Comparison of ENCODE assay signal across 14 cellular contexts in genomic region chr2:86739889-86740288, GRCh38. TPM values are rescaled to one million over a fixed set of nuclear protein-coding genes. Genes with fewer than 3 reads are reported as not detected.
DNase-seq lines count a peak whose midpoint lies in the region; ATAC-seq, FAIRE-seq and TF ChIP-seq lines count a peak whose summit lies in the region.
"Not testable (repeated sequence)": the region's sequence is repeated elsewhere in the genome, so short reads cannot be mapped to it uniquely, and the experiment has no call there.
"Had no signal": no experiment of that assay in that cellular context is flagged by ENCODE, and none has a peak within 500 bp of the region (broad histone marks: within the 10 kb centered on the region; RNA-seq: fewer than 3 reads in every experiment).

No MANE protein-coding gene starts in this region.

- not testable (repeated sequence) for H3K27me3 Mint-ChIP-seq in GM23338 (ENCODE audit: insufficient read depth, low read depth, poor library complexity); WTC11 (ENCODE audit: low read depth)

- intact Hi-C loops in K562 (cut with micrococcal nuclease); Right ventricle myocardium superior (cut with DNase I); left ventricle myocardium superior (cut with micrococcal nuclease); right lobe of liver (cut with DNase I): not testable (repeated sequence)

- not testable (repeated sequence) for TF ChIP-seq RAD21 in K562 (CRISPR knock-in tag; conservative IDR thresholded peaks at IDR 0.05 in 1 of 2, IDR thresholded peaks at IDR 0.05 in 1 of 2)

- H3K79me2 ChIP-seq in GM23338 (replicated peaks; ENCODE audit: insufficient read depth): peaks cover 20% of the 10 kb centered on the region
- not testable (repeated sequence) for H3K79me2 ChIP-seq in K562 (ENCODE audit: control insufficient read depth, insufficient read depth, low read length)

- H3F3A ChIP-seq in GM23338 (replicated peaks; ENCODE audit: low read depth): not testable (repeated sequence)

- TF ChIP-seq POLR2A in K562 (conservative IDR thresholded peaks at IDR 0.05); right lobe of liver (IDR thresholded peaks at IDR 0.05): not testable (repeated sequence)

- not testable (repeated sequence) for H3K9me3 Mint-ChIP-seq in GM23338, WTC11

- not testable (repeated sequence) for H3K9ac ChIP-seq in K562 (ENCODE audit: insufficient read depth in 1 of 2, low read depth in 2 of 2, low read length in 2 of 2)

- H3K9me2 ChIP-seq in GM23338 (ENCODE audit: insufficient read depth): not testable (repeated sequence)

- not testable (repeated sequence) for H4K20me1 ChIP-seq in GM23338 (replicated peaks; ENCODE audit: insufficient read depth); K562 (replicated peaks; ENCODE audit: control insufficient read depth, insufficient read depth, low read length)

- DNase-seq in GM23338 (ENCODE audit: low spot score); HTR-8/SVneo (ENCODE audit: insufficient read length, low spot score); WTC11 (ENCODE audit: low spot score); K562 (ENCODE audit: extremely low read depth in 1 of 4, low spot score in 3 of 4); Right ventricle myocardium superior; left ventricle myocardium superior; left lobe of liver (ENCODE audit: low spot score); right lobe of liver: not testable (repeated sequence)

- H3K9me3 ChIP-seq in K562 (replicated peaks; ENCODE audit: control insufficient read depth, insufficient read depth, low read depth, low read length); right lobe of liver: not testable (repeated sequence)

- not testable (repeated sequence) for H3K4me1 Mint-ChIP-seq in GM23338, WTC11

- in situ Hi-C loops in K562 (cut with MboI): not testable (repeated sequence)

- CTCF ChIA-PET in WTC11 (lab: Charles Lee); K562 (lab: Yijun Ruan, JAX; ENCODE audit: low intra/inter-chr PET ratio): not testable (repeated sequence)

- H3K27me3 ChIP-seq in GM23338 (ENCODE audit: insufficient read depth); K562 (ENCODE audit: control insufficient read depth in 2 of 2, insufficient read depth in 2 of 2, low read length in 2 of 2); right lobe of liver: not testable (repeated sequence)

- not testable (repeated sequence) for TF ChIP-seq EP300 in K562 (IDR thresholded peaks at IDR 0.05; ENCODE audit: low read length)

- H3K4me3 ChIP-seq in GM23338, K562, right lobe of liver: not testable (repeated sequence)

- no CpG with 5 or more reads among the region's 11 CpGs for WGBS in K562 (ENCODE audit: insufficient coverage, low coverage, missing lambda C conversion rate)
- WGBS in right lobe of liver (ENCODE audit: insufficient coverage, low coverage, low lambda C conversion rate, missing lambda C conversion rate): no CpG with 5 or more reads among the region's 11 CpGs

- not testable (repeated sequence) for H3K27ac Mint-ChIP-seq in GM23338, WTC11

- H3K4me2 ChIP-seq in GM23338; K562 (ENCODE audit: insufficient read depth, low read length): not testable (repeated sequence)

- not testable (repeated sequence) for H3K4me1 ChIP-seq in GM23338 (ENCODE audit: insufficient read depth); K562 (replicated peaks in 1 of 2; ENCODE audit: control insufficient read depth in 2 of 2, insufficient read depth in 2 of 2, low read length in 2 of 2); right lobe of liver

- not testable (repeated sequence) for H3K9me1 ChIP-seq in K562 (ENCODE audit: control insufficient read depth, insufficient read depth, low read length)

- TF ChIP-seq CTCF in GM23338 (conservative IDR thresholded peaks at IDR 0.05; ENCODE audit: low read depth in 2 of 2); WTC11 (IDR thresholded peaks at IDR 0.05); K562 (IDR thresholded peaks at IDR 0.05 in 2 of 3, conservative IDR thresholded peaks at IDR 0.05 in 1 of 3; ENCODE audit: insufficient read depth in 2 of 3, low read depth in 1 of 3, low read length in 3 of 3); right lobe of liver (IDR thresholded peaks at IDR 0.05): not testable (repeated sequence)

- not testable (repeated sequence) for H3K36me3 ChIP-seq in GM23338 (ENCODE audit: insufficient read depth); right lobe of liver
- peaks cover 12% of the 10 kb centered on the region; the same call in 2 of the 3 replicates for H3K36me3 ChIP-seq in K562 (ENCODE audit: control insufficient read depth, insufficient read depth, low read length)

- FAIRE-seq in HTR-8/SVneo (lab: Jason Lieb, UNC) (peak; percentile 64), K562 (lab: Jason Lieb, UNC) (peak; percentile 54)

- not testable (repeated sequence) for H3K4me3 Mint-ChIP-seq in GM23338, WTC11

- not testable (repeated sequence) for H3K27ac ChIP-seq in GM23338 (ENCODE audit: low read depth); K562 (ENCODE audit: extremely low read depth, low read depth, low read length); right lobe of liver

- H3K36me3 Mint-ChIP-seq in GM23338 (ENCODE audit: low read depth) (peaks cover 14% of the 10 kb centered on the region; the same call in 2 of the 3 replicates), WTC11 (peaks cover 13% of the 10 kb centered on the region)

- POLR2A ChIA-PET in WTC11 (lab: Charles Lee); K562 (lab: Yijun Ruan, JAX): not testable (repeated sequence)

- ATAC-seq in GM23338 (peak; percentile 68), WTC11 (peak; percentile 46), Right ventricle myocardium superior (ENCODE audit: poor library complexity) (peak; percentile 36), left ventricle myocardium superior (peak; percentile 33), left lobe of liver (peak; percentile 45), right lobe of liver (peak; percentile 21 to 49 (median 40))
- not testable (repeated sequence) for ATAC-seq in K562

- not testable (repeated sequence) for H2AFZ ChIP-seq in GM23338; K562 (ENCODE audit: low read depth, low read length)

- BruUV-seq in K562 (replicated peaks; lab: Mats Ljungman, UMichigan): not testable (repeated sequence)

RNA-seq across cellular contexts. Expression of gene RMND5A, which starts 19.8 kb away (rescaled TPM):
- 79.8 and 87.9 TPM in 2 replicates for total RNA-seq in GM23338 (2014; rRNA removed; shearing (Covaris generic))
- polyA plus RNA-seq in GM23338 (2016; fragmentation: Nextera tagmentation; extraction: Ambion mirVana) (18.6 and 24.0 TPM in 2 replicates), K562 (2011; rRNA removed) (19.3 and 33.1 TPM in 2 replicates), K562 (2014; fragmentation: Illumina TruSeq; extraction: Trizol) (28.8 and 43.5 TPM in 2 replicates), K562 (2014; fragmentation: Nextera tagmentation; extraction: Ambion mirVana) (10 to 100 TPM; 13.2 to 16.4 TPM), K562 (2014; rRNA removed) (19.4 and 23.4 TPM in 2 replicates)
- total RNA-seq in WTC11 (2021) (54.4 to 55.4 TPM (median 54.5 TPM) in 3 replicates), K562 (2014; rRNA removed) (34.1 and 35.6 TPM in 2 replicates), K562 (2014; rRNA removed; fragmentation: Illumina TruSeq; extraction: Trizol) (40.7 and 43.7 TPM in 2 replicates), K562 (2015; rRNA removed; fragmentation: Illumina TruSeq; extraction: Trizol) (31.4 and 38.8 TPM in 2 replicates), K562 (2021) (36.1 and 43.2 TPM in 2 replicates), Right ventricle myocardium superior (96.0 TPM), left ventricle myocardium superior (114 TPM), left lobe of liver (42.5 TPM), right lobe of liver (10 to 100 TPM; 22.2 to 45.6 (median 33.8) TPM)
- total RNA-seq in K562 (2011; cell fraction: chromatin; rRNA removed; ENCODE audit: low replicate concordance): 6.2 and 11.8 TPM in 2 replicates
- total RNA-seq in K562 (2011; cell fraction: nucleolus; rRNA removed): 5.0 and 6.4 TPM in 2 replicates
- total RNA-seq in K562 (2011; cell fraction: nucleoplasm; rRNA removed): 9.9 and 15.2 TPM in 2 replicates
- 15.4 and 20.2 TPM in 2 replicates for polyA plus RNA-seq in K562 (2011; cell fraction: cytosol; rRNA removed)
- 7.8 and 8.9 TPM in 2 replicates for polyA plus RNA-seq in K562 (2011; cell fraction: nucleus; rRNA removed)
- 16.3 and 16.6 TPM in 2 replicates for polyA plus RNA-seq in K562 (2012)
- 58.7 and 78.9 TPM in 2 replicates for polyA minus RNA-seq in K562 (2011; rRNA and poly(A)+ RNA removed)
- polyA minus RNA-seq in K562 (2011; cell fraction: cytosol; rRNA and poly(A)+ RNA removed): 25.3 and 48.9 TPM in 2 replicates
- 7.8 and 10.0 TPM in 2 replicates for polyA minus RNA-seq in K562 (2011; cell fraction: nucleus; rRNA and poly(A)+ RNA removed)

RNA-seq across cellular contexts. Expression of gene CD8A, which starts 50.8 kb away (rescaled TPM):
- 0.24 and 0.54 TPM in 2 replicates for total RNA-seq in GM23338 (2014; rRNA removed; shearing (Covaris generic))
- polyA plus RNA-seq in GM23338 (2016; fragmentation: Nextera tagmentation; extraction: Ambion mirVana): 0.12 and 0.19 TPM in 2 replicates
- 0.27 to 0.44 TPM (median 0.30 TPM) in 3 replicates for total RNA-seq in WTC11 (2021)
- total RNA-seq in K562 (2011; cell fraction: chromatin; rRNA removed; ENCODE audit: low replicate concordance): not detected in 2 replicates
- not detected in 2 replicates for total RNA-seq in K562 (2011; cell fraction: nucleolus; rRNA removed)
- not detected in 2 replicates for total RNA-seq in K562 (2011; cell fraction: nucleoplasm; rRNA removed)
- total RNA-seq in K562 (2014; rRNA removed): not detected in 2 replicates
- not detected in 2 replicates for total RNA-seq in K562 (2014; rRNA removed; fragmentation: Illumina TruSeq; extraction: Trizol)
- total RNA-seq in K562 (2015; rRNA removed; fragmentation: Illumina TruSeq; extraction: Trizol): not detected in 2 replicates
- 0.07 and 0.20 TPM in 2 replicates for total RNA-seq in K562 (2021)
- not detected in 2 replicates for polyA plus RNA-seq in K562 (2011; rRNA removed)
- not detected in 2 replicates for polyA plus RNA-seq in K562 (2011; cell fraction: cytosol; rRNA removed)
- not detected in 2 replicates for polyA plus RNA-seq in K562 (2011; cell fraction: nucleus; rRNA removed)
- polyA plus RNA-seq in K562 (2012): not detected in 2 replicates
- polyA plus RNA-seq in K562 (2014; fragmentation: Illumina TruSeq; extraction: Trizol): not detected in 2 replicates
- not detected for polyA plus RNA-seq in K562 (2014; fragmentation: Nextera tagmentation; extraction: Ambion mirVana)
- polyA plus RNA-seq in K562 (2014; rRNA removed): not detected in 2 replicates
- polyA minus RNA-seq in K562 (2011; rRNA and poly(A)+ RNA removed): not detected in 2 replicates
- polyA minus RNA-seq in K562 (2011; cell fraction: cytosol; rRNA and poly(A)+ RNA removed): not detected in 2 replicates
- not detected in 2 replicates for polyA minus RNA-seq in K562 (2011; cell fraction: nucleus; rRNA and poly(A)+ RNA removed)
- total RNA-seq in Right ventricle myocardium superior: 0.51 TPM
- total RNA-seq in left ventricle myocardium superior: 1.5 TPM
- total RNA-seq in left lobe of liver: 0.81 TPM
- total RNA-seq in right lobe of liver: 1 to 10 TPM in 1 of 6 experiments, under 1 TPM in 5; 0.26 to 1.1 (median 0.61) TPM
- total RNA-seq: A172; A673; CD4-positive, CD25-positive, alpha-beta regulatory T cell; Daoy had no signal
- polyA plus RNA-seq: AG04450, BJ had no signal
